In the genomic region with DNA sequence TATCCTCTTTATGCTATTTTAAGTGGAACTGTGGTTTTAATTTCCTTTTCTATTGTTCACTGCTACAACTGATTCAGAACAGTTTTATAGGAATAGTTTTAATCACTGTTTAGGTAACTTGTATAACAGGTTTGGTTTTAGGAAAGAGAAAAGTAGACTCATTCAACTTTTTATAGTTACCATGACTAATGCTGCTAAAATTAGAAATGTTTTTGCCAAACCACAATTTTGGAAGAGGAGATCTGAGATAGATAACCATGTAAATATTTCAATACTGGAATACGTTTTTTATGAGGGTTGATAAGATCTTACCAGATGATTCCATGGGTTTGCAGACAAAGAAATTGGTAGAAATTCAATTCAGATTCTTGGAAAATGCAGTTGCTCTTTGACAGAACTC, we compare ENCODE assay signal across 22 cellular contexts.
DNase-seq lines count a peak whose midpoint lies in the region; ATAC-seq, FAIRE-seq and TF ChIP-seq lines count a peak whose summit lies in the region.
"Had no signal": no experiment of that assay in that cellular context is flagged by ENCODE, and none has a peak within 500 bp of the region (broad histone marks: within the 10 kb centered on the region; RNA-seq: fewer than 3 reads in every experiment).

No MANE protein-coding gene starts in this region.

- no peaks in the 10 kb centered on the region for H3K4me1 ChIP-seq in A549
- H3K4me1 ChIP-seq in SJCRH30: peaks cover 12% of the 10 kb centered on the region
- H3K4me1 ChIP-seq: gastrocnemius medialis, thyroid gland had no signal

- H3K4me2 ChIP-seq in A549: no peak overlapping the region
- H3K4me2 ChIP-seq: GM23338 had no signal

- no peak for TF ChIP-seq EP300 in A549 (IDR thresholded peaks at IDR 0.05)

- H3K27ac ChIP-seq in A549: no peak overlapping the region
- H3K27ac ChIP-seq in SJCRH30: peak overlapping the region; percentile 65
- H3K27ac ChIP-seq: gastrocnemius medialis, thyroid gland had no signal

- TF ChIP-seq RAD21 in A549 (conservative IDR thresholded peaks at IDR 0.05 in 1 of 2, IDR thresholded peaks at IDR 0.05 in 1 of 2): no peak

- TF ChIP-seq POLR2A in A549 (IDR thresholded peaks at IDR 0.05; ENCODE audit: low read length): no peak

- H3K4me3 ChIP-seq in A549 (no peak overlapping the region), SJCRH30 (no peak overlapping the region)
- H3K4me3 ChIP-seq: gastrocnemius medialis, GM23338, mucosa of descending colon, thyroid gland had no signal

- ATAC-seq in A549 (no peak), GM19463 (IDR thresholded peaks at IDR 0.05; ENCODE audit: unreplicated experiment) (no peak)
- ATAC-seq: CD8-positive, alpha-beta T cell; gastrocnemius medialis; GM23338; left lobe of liver; mucosa of descending colon had no signal

- no peaks in the 10 kb centered on the region; the same call in 2 of the 3 replicates for H3K9me3 ChIP-seq in A549
- H3K9me3 ChIP-seq in SJCRH30 (replicated peaks): peaks cover 10% of the 10 kb centered on the region; the same call in 1 of the 2 replicates
- H3K9me3 ChIP-seq: gastrocnemius medialis, mucosa of descending colon, thyroid gland had no signal

- H3K27me3 ChIP-seq in SJCRH30: no peaks in the 10 kb centered on the region
- H3K27me3 ChIP-seq: gastrocnemius medialis, thyroid gland had no signal

- no peak for TF ChIP-seq CTCF in A549 (IDR thresholded peaks at IDR 0.05)

- H3K36me3 ChIP-seq in SJCRH30: no peaks in the 10 kb centered on the region
- H3K36me3 ChIP-seq: gastrocnemius medialis, thyroid gland had no signal

- POLR2A ChIA-PET in A549 (lab: Yijun Ruan, JAX): no interaction called here

- 3% methylated on average over 1 of the region's 1 CpG for WGBS in A549 (ENCODE audit: missing lambda C conversion rate)

- CTCF ChIA-PET in A549 (lab: Yijun Ruan, JAX): no interaction called here

- peak; percentile 56 for FAIRE-seq in A549 (lab: Jason Lieb, UNC)

- DNase-seq in A549 (ENCODE audit: low read depth in 1 of 2, low spot score in 1 of 2) (no peak), HPDE6-E6E7 (ENCODE audit: extremely low spot score) (peak; percentile 3), SJCRH30 (peak in 1 of 2 experiments; percentile 58), fibroblast of gingiva (ENCODE audit: low read depth) (peak; percentile 3), HUDEP-2 (lab: John Stamatoyannopoulos, UW; ENCODE audit: unreplicated experiment in 76 of 76) (no peak), kidney tubule cell (ENCODE audit: low spot score) (no peak)
- no peak for DNase-seq in stimulated activated CD4-positive, alpha-beta T cell treated with anti-CD3 and anti-CD28 coated beads, Interleukin-4, amount 100 ng/mL, for 4 hours
- DNase-seq: activated CD4-positive, alpha-beta T cell treated with anti-CD3 and anti-CD28 coated beads, Interleukin-2, amount 10 ng/mL, durations not matched to agents 7 days and 5 days; activated CD8-positive, alpha-beta memory T cell treated with anti-CD3 and anti-CD28 coated beads, Interleukin-2, amount 50 U/mL, for 4 hours; activated gamma-delta T cell; amniotic stem cell; CD8-positive, alpha-beta T cell; DND-41; gastrocnemius medialis; KG1; mucosa of descending colon; NCI-H1417; NCI-H774; thyroid gland had no signal

TF ChIP-seq in A549, 52 proteins besides CTCF, POLR2A, EP300 and RAD21:
- no peak for TF ChIP-seq CHD4 (IDR thresholded peaks at IDR 0.05; ENCODE audit: borderline replicate concordance)
- TF ChIP-seq GATA3 (IDR thresholded peaks at IDR 0.05; ENCODE audit: borderline replicate concordance): peak; percentile 38; the same call in 1 of the 2 replicates
- no peak for TF ChIP-seq HOXB5 (CRISPR knock-in tag; IDR thresholded peaks at IDR 0.05)

Comparison
In these comparisons a context has a peak if more than half of its experiments do, and no peak if none do; other contexts are left out.
1. DNase-seq: peak in HPDE6-E6E7 (single experiment) and fibroblast of gingiva (single experiment); none in A549 (0 of 2), HUDEP-2 (0 of 76), stimulated activated CD4-positive, alpha-beta T cell treated with anti-CD3 and anti-CD28 coated beads, Interleukin-4, amount 100 ng/mL, for 4 hours (0 of 2) and kidney tubule cell (single experiment).